ENCODE assay signal across 1 cellular context in genomic region chr15:68682330-68682729, GRCh38.
A peak's percentile ranks its signal among the peaks of the same experiment; 100 is the strongest.
TF ChIP-seq lines count a peak whose summit lies in the region.

No MANE protein-coding gene starts in this region.

TF ChIP-seq in K562, 482 proteins besides CTCF, POLR2A, EP300 and RAD21 (continued from another document):
- TF ChIP-seq ZMIZ1 (IDR thresholded peaks at IDR 0.05; ENCODE audit: low read depth in 2 of 2, low read length in 2 of 2) (peak in 1 of 2 experiments; percentile 76; a peak in 2 of 4 replicates), USF2 (CRISPR knock-in tag; IDR thresholded peaks at IDR 0.05) (peak; percentile 22), BACH1 (tag; IDR thresholded peaks at IDR 0.05) (no peak), CEBPZ (IDR thresholded peaks at IDR 0.05; ENCODE audit: borderline replicate concordance, low read depth, low read length) (no peak), NKRF (IDR thresholded peaks at IDR 0.05; ENCODE audit: borderline replicate concordance) (no peak)
